ENCODE assay signal across 1 cellular context in the genomic region with DNA sequence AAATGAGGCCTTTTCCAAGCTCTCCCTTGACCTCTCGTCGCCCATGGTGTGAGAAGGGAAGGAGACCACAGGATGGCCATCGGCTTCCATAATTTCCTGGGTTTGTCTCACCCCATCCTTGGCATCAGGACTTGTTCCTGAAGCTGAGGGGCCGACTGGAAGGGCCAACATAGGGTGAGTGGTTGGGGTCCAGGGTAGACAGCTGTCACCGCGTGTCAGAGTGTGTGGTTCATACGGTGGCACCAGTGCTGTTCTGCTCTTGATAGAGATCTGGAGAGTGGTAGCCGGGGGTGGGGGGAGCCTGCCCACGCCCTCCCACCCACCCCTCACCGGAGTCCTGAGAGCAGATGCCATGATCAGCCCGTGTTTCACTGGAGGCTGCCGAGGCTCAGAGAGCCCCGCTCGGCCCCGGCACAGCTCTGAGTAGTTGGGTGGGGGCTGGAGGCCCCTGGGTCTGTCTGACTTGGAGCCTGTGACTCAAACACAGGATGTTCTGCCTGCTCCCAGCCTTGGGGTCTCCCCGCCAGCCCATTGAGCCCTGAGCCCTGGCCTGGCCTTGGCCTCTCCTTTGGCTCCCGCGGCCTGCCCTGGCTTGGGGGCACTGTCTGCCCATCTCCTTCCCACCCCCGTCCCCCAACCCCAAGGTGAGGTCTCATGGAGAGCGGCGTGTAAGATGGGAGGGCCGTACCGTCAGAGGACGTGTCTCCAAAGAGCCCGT.
TF ChIP-seq lines count a peak whose summit lies in the region.

No MANE protein-coding gene starts in this region.

TF ChIP-seq in GM23338, 12 proteins besides CTCF, POLR2A, EP300 and RAD21:
- TF ChIP-seq CREB1 (CRISPR knock-in tag; IDR thresholded peaks at IDR 0.05; ENCODE audit: low read depth), result no peak
- TF ChIP-seq NANOG (IDR thresholded peaks at IDR 0.05; ENCODE audit: borderline replicate concordance), result no peak
- TF ChIP-seq POLR2AphosphoS5 (IDR thresholded peaks at IDR 0.05; ENCODE audit: low read depth), result no peak
- no peak for TF ChIP-seq STAT1 (IDR thresholded peaks at IDR 0.05; ENCODE audit: unreplicated experiment)
- TF ChIP-seq ZNF331 (CRISPR knock-in tag; IDR thresholded peaks at IDR 0.05; ENCODE audit: low read depth), result no peak
- no peak for TF ChIP-seq EZH2 (IDR thresholded peaks at IDR 0.05; ENCODE audit: low read depth, unreplicated experiment)
- TF ChIP-seq, protein P1, sequence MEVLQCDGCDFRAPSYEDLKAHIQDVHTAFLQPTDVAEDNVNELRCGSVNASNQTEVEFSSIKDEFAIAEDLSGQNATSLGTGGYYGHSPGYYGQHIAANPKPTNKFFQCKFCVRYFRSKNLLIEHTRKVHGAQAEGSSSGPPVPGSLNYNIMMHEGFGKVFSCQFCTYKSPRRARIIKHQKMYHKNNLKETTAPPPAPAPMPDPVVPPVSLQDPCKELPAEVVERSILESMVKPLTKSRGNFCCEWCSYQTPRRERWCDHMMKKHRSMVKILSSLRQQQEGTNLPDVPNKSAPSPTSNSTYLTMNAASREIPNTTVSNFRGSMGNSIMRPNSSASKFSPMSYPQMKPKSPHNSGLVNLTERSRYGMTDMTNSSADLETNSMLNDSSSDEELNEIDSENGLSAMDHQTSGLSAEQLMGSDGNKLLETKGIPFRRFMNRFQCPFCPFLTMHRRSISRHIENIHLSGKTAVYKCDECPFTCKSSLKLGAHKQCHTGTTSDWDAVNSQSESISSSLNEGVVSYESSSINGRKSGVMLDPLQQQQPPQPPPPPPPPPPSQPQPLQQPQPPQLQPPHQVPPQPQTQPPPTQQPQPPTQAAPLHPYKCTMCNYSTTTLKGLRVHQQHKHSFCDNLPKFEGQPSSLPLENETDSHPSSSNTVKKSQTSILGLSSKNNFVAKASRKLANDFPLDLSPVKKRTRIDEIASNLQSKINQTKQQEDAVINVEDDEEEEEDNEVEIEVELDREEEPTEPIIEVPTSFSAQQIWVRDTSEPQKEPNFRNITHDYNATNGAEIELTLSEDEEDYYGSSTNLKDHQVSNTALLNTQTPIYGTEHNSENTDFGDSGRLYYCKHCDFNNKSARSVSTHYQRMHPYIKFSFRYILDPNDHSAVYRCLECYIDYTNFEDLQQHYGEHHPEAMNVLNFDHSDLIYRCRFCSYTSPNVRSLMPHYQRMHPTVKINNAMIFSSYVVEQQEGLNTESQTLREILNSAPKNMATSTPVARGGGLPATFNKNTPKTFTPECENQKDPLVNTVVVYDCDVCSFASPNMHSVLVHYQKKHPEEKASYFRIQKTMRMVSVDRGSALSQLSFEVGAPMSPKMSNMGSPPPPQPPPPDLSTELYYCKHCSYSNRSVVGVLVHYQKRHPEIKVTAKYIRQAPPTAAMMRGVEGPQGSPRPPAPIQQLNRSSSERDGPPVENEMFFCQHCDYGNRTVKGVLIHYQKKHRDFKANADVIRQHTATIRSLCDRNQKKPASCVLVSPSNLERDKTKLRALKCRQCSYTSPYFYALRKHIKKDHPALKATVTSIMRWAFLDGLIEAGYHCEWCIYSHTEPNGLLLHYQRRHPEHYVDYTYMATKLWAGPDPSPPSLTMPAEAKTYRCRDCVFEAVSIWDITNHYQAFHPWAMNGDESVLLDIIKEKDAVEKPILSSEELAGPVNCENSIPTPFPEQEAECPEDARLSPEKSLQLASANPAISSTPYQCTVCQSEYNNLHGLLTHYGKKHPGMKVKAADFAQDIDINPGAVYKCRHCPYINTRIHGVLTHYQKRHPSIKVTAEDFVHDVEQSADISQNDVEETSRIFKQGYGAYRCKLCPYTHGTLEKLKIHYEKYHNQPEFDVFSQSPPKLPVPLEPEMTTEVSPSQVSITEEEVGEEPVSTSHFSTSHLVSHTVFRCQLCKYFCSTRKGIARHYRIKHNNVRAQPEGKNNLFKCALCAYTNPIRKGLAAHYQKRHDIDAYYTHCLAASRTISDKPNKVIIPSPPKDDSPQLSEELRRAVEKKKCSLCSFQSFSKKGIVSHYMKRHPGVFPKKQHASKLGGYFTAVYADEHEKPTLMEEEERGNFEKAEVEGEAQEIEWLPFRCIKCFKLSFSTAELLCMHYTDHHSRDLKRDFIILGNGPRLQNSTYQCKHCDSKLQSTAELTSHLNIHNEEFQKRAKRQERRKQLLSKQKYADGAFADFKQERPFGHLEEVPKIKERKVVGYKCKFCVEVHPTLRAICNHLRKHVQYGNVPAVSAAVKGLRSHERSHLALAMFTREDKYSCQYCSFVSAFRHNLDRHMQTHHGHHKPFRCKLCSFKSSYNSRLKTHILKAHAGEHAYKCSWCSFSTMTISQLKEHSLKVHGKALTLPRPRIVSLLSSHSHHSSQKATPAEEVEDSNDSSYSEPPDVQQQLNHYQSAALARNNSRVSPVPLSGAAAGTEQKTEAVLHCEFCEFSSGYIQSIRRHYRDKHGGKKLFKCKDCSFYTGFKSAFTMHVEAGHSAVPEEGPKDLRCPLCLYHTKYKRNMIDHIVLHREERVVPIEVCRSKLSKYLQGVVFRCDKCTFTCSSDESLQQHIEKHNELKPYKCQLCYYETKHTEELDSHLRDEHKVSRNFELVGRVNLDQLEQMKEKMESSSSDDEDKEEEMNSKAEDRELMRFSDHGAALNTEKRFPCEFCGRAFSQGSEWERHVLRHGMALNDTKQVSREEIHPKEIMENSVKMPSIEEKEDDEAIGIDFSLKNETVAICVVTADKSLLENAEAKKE (CRISPR knock-in tag; IDR thresholded peaks at IDR 0.05), result no peak
- TF ChIP-seq, protein P2, sequence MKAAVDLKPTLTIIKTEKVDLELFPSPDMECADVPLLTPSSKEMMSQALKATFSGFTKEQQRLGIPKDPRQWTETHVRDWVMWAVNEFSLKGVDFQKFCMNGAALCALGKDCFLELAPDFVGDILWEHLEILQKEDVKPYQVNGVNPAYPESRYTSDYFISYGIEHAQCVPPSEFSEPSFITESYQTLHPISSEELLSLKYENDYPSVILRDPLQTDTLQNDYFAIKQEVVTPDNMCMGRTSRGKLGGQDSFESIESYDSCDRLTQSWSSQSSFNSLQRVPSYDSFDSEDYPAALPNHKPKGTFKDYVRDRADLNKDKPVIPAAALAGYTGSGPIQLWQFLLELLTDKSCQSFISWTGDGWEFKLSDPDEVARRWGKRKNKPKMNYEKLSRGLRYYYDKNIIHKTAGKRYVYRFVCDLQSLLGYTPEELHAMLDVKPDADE (IDR thresholded peaks at IDR 0.05), result no peak
- TF ChIP-seq ZNF114 (CRISPR knock-in tag; IDR thresholded peaks at IDR 0.05), result no peak
- TF ChIP-seq JUNB (IDR thresholded peaks at IDR 0.05; ENCODE audit: unreplicated experiment), result no peak
- no peak for TF ChIP-seq EZH2phosphoT487 (IDR thresholded peaks at IDR 0.05; ENCODE audit: unreplicated experiment)
- TF ChIP-seq, protein P3, sequence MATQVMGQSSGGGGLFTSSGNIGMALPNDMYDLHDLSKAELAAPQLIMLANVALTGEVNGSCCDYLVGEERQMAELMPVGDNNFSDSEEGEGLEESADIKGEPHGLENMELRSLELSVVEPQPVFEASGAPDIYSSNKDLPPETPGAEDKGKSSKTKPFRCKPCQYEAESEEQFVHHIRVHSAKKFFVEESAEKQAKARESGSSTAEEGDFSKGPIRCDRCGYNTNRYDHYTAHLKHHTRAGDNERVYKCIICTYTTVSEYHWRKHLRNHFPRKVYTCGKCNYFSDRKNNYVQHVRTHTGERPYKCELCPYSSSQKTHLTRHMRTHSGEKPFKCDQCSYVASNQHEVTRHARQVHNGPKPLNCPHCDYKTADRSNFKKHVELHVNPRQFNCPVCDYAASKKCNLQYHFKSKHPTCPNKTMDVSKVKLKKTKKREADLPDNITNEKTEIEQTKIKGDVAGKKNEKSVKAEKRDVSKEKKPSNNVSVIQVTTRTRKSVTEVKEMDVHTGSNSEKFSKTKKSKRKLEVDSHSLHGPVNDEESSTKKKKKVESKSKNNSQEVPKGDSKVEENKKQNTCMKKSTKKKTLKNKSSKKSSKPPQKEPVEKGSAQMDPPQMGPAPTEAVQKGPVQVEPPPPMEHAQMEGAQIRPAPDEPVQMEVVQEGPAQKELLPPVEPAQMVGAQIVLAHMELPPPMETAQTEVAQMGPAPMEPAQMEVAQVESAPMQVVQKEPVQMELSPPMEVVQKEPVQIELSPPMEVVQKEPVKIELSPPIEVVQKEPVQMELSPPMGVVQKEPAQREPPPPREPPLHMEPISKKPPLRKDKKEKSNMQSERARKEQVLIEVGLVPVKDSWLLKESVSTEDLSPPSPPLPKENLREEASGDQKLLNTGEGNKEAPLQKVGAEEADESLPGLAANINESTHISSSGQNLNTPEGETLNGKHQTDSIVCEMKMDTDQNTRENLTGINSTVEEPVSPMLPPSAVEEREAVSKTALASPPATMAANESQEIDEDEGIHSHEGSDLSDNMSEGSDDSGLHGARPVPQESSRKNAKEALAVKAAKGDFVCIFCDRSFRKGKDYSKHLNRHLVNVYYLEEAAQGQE (IDR thresholded peaks at IDR 0.05; ENCODE audit: unreplicated experiment), result no peak
